ENCODE assay signal across 8 cellular contexts in the genomic region with DNA sequence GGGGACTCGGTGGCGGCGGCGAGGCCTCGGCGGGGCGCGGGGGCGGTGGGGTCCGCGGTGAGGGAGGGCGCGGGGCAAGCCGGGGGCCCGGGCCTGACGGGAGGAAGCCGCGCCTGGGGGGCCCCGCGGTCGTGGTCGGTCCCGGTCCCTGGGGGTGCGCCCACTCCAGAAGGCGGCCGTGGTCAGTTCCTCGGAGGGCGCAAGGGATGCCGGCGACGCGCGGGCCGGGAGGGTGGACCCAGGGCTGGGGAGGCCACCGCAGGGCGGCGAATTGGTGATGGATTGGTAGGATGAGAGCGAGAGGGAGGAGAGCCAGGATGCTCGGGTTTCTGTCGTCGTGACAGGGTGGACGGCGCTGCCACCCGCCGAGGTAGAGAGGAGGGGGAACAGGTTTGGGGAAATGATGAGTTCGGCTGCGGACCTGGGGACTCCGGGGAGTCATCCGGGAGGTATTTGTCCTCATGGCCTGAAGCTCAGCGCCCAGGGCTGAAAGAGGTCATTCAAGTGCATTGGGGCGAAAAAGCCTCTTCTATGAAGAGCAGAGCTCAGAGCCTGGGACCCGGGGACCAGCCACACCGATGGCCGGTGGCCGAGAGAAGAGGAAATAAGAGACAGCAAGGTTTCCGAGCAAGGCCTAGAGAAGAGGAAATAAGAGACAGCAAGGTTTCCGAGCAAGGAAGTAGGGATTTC. TPM values are rescaled to one million over a fixed set of nuclear protein-coding genes. Genes with fewer than 3 reads are reported as not detected.
DNase-seq lines count a peak whose midpoint lies in the region; ATAC-seq lines count a peak whose summit lies in the region.

No MANE protein-coding gene starts in this region.

- H3K9me3 Mint-ChIP-seq in activated CD8-positive, alpha-beta memory T cell treated with anti-CD3 and anti-CD28 coated beads, Interleukin-2, amount 10 ng/mL, durations not matched to agents 7 days and 5 days (ENCODE audit: low read depth): no peaks in the 10 kb centered on the region

- peaks cover 29% of the 10 kb centered on the region for H3K4me1 Mint-ChIP-seq in activated CD8-positive, alpha-beta memory T cell treated with anti-CD3 and anti-CD28 coated beads, Interleukin-2, amount 10 ng/mL, durations not matched to agents 7 days and 5 days

- H3K27me3 Mint-ChIP-seq in activated CD8-positive, alpha-beta memory T cell treated with anti-CD3 and anti-CD28 coated beads, Interleukin-2, amount 10 ng/mL, durations not matched to agents 7 days and 5 days: no peaks in the 10 kb centered on the region

- ATAC-seq in HG02678 (IDR thresholded peaks at IDR 0.05; ENCODE audit: unreplicated experiment): peak; percentile 29
- peak; percentile 48 for ATAC-seq in activated CD8-positive, alpha-beta memory T cell treated with anti-CD3 and anti-CD28 coated beads, Interleukin-2, amount 10 ng/mL, durations not matched to agents 7 days and 5 days
- ATAC-seq in stimulated activated naive CD8-positive, alpha-beta T cell treated with anti-CD3 and anti-CD28 coated beads, Interleukin-15, Interleukin-2, amounts not matched to agents 100 U/mL and 50 U/mL, for 24 hours: peak; percentile 5

- H3K36me3 Mint-ChIP-seq in activated CD8-positive, alpha-beta memory T cell treated with anti-CD3 and anti-CD28 coated beads, Interleukin-2, amount 10 ng/mL, durations not matched to agents 7 days and 5 days: peaks cover 22% of the 10 kb centered on the region

- CTCF ChIA-PET in activated CD8-positive, alpha-beta memory T cell treated with anti-CD3 and anti-CD28 coated beads, Interleukin-2, amount 10 ng/mL, durations not matched to agents 7 days and 5 days (lab: Charles Lee): interaction anchor here (1.1 to 1.3 kb wide), 2 partner anchors 31 to 64 kb away, joined by 3 to 4 read pairs; partner anchors contain the start of gene DNAJC25

- peak overlapping the region; percentile 94 for H3K4me3 Mint-ChIP-seq in activated CD8-positive, alpha-beta memory T cell treated with anti-CD3 and anti-CD28 coated beads, Interleukin-2, amount 10 ng/mL, durations not matched to agents 7 days and 5 days

- DNase-seq in NCI-H510A treated with DMSO at 0.1 percent for 48 hours (lab: John Stamatoyannopoulos, UW) (peak; percentile 15), NCI-H510A (lab: John Stamatoyannopoulos, UW) (no peak), NCI-H146 (lab: John Stamatoyannopoulos, UW) (peak; percentile 53), epidermal melanocyte (ENCODE audit: insufficient read length, low spot score) (peak; percentile 46), midbrain (lab: John Stamatoyannopoulos, UW) (peak; percentile 32)
- peak; percentile 54 for DNase-seq in activated CD8-positive, alpha-beta memory T cell treated with anti-CD3 and anti-CD28 coated beads, Interleukin-2, amount 10 ng/mL, durations not matched to agents 7 days and 5 days
- DNase-seq in stimulated activated naive CD8-positive, alpha-beta T cell treated with anti-CD3 and anti-CD28 coated beads, Interleukin-15, Interleukin-2, amounts not matched to agents 100 U/mL and 50 U/mL, for 24 hours: peak; percentile 39

- peak overlapping the region; percentile 93 for H3K27ac Mint-ChIP-seq in activated CD8-positive, alpha-beta memory T cell treated with anti-CD3 and anti-CD28 coated beads, Interleukin-2, amount 10 ng/mL, durations not matched to agents 7 days and 5 days

RNA-seq across cellular contexts. Expression of gene GNG10, which starts 0.5 kb away (rescaled TPM):
- total RNA-seq in activated CD8-positive, alpha-beta memory T cell treated with anti-CD3 and anti-CD28 coated beads, Interleukin-2, amount 10 ng/mL, durations not matched to agents 7 days and 5 days: 10 to 100 TPM; 17.1 to 20.9 TPM

RNA-seq across cellular contexts. Expression of gene DNAJC25, which starts 30.8 kb away (rescaled TPM):
- total RNA-seq in activated CD8-positive, alpha-beta memory T cell treated with anti-CD3 and anti-CD28 coated beads, Interleukin-2, amount 10 ng/mL, durations not matched to agents 7 days and 5 days: 1 to 10 TPM; 3.6 to 4.2 TPM
